ENCODE assay signal across 1 cellular context in the genomic region with DNA sequence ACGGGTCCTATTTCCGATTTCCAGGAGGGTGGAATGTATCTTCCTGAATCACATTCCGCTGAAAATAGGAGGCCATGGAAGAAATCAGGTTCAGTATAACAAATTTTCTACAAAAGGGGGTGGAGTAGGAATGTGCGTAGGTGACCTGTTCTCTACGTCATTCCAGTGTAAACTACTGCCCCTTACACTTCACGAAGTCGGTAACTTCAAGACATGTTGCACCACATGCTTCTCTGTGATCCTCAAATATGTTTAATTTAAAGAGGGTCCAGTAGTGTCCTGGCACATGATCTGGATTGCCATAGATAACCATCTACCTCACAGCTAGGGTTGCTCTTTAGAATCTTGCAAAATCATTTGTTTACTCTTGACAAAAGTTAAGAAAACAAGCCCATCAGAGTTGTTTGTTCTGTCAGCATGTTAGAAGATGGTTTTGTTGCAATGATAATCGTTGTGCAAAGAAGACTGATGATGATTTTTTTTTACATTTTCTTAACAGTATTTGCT.
TF ChIP-seq lines count a peak whose summit lies in the region.

No MANE protein-coding gene starts in this region.

TF ChIP-seq in HepG2, 621 proteins besides CTCF, POLR2A, EP300 and RAD21 (continued from another document and continues in another):
- TF ChIP-seq, protein P1, sequence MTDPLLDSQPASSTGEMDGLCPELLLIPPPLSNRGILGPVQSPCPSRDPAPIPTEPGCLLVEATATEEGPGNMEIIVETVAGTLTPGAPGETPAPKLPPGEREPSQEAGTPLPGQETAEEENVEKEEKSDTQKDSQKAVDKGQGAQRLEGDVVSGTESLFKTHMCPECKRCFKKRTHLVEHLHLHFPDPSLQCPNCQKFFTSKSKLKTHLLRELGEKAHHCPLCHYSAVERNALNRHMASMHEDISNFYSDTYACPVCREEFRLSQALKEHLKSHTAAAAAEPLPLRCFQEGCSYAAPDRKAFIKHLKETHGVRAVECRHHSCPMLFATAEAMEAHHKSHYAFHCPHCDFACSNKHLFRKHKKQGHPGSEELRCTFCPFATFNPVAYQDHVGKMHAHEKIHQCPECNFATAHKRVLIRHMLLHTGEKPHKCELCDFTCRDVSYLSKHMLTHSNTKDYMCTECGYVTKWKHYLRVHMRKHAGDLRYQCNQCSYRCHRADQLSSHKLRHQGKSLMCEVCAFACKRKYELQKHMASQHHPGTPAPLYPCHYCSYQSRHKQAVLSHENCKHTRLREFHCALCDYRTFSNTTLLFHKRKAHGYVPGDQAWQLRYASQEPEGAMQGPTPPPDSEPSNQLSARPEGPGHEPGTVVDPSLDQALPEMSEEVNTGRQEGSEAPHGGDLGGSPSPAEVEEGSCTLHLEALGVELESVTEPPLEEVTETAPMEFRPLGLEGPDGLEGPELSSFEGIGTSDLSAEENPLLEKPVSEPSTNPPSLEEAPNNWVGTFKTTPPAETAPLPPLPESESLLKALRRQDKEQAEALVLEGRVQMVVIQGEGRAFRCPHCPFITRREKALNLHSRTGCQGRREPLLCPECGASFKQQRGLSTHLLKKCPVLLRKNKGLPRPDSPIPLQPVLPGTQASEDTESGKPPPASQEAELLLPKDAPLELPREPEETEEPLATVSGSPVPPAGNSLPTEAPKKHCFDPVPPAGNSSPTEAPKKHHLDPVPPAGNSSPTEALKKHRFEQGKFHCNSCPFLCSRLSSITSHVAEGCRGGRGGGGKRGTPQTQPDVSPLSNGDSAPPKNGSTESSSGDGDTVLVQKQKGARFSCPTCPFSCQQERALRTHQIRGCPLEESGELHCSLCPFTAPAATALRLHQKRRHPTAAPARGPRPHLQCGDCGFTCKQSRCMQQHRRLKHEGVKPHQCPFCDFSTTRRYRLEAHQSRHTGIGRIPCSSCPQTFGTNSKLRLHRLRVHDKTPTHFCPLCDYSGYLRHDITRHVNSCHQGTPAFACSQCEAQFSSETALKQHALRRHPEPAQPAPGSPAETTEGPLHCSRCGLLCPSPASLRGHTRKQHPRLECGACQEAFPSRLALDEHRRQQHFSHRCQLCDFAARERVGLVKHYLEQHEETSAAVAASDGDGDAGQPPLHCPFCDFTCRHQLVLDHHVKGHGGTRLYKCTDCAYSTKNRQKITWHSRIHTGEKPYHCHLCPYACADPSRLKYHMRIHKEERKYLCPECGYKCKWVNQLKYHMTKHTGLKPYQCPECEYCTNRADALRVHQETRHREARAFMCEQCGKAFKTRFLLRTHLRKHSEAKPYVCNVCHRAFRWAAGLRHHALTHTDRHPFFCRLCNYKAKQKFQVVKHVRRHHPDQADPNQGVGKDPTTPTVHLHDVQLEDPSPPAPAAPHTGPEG (CRISPR knock-in tag; IDR thresholded peaks at IDR 0.05) = no peak
- TF ChIP-seq ZKSCAN5 (CRISPR knock-in tag; IDR thresholded peaks at IDR 0.05) (no peak), FOXA3 (CRISPR knock-in tag; IDR thresholded peaks at IDR 0.05) (peak; percentile 99), ZSCAN30 (CRISPR knock-in tag; IDR thresholded peaks at IDR 0.05) (no peak), ZNF766 (CRISPR knock-in tag; IDR thresholded peaks at IDR 0.05; ENCODE audit: borderline replicate concordance) (no peak), SOX13 (IDR thresholded peaks at IDR 0.05) (peak; percentile 90), SOX13 (CRISPR knock-in tag; conservative IDR thresholded peaks at IDR 0.05 in 1 of 2, IDR thresholded peaks at IDR 0.05 in 1 of 2) (peak in 1 of 2 experiments; percentile 95; a peak in 2 of 4 replicates), HNRNPH1 (optimal IDR thresholded peaks at IDR 0.05; ENCODE audit: low read depth, low read length) (no peak), JUND (CRISPR knock-in tag; IDR thresholded peaks at IDR 0.05) (peak; percentile 42), MEF2D (CRISPR knock-in tag; IDR thresholded peaks at IDR 0.05) (peak; percentile 87), ZFP90 (CRISPR knock-in tag; IDR thresholded peaks at IDR 0.05; ENCODE audit: borderline replicate concordance) (no peak), ZNF138 (CRISPR knock-in tag; IDR thresholded peaks at IDR 0.05; ENCODE audit: low read depth) (no peak), TMF1 (CRISPR knock-in tag; IDR thresholded peaks at IDR 0.05; ENCODE audit: low read depth) (no peak), HMGA1 (CRISPR knock-in tag; conservative IDR thresholded peaks at IDR 0.05) (no peak), ZNF674 (CRISPR knock-in tag; IDR thresholded peaks at IDR 0.05; ENCODE audit: low read depth) (no peak), FOXK1 (CRISPR knock-in tag; IDR thresholded peaks at IDR 0.05; ENCODE audit: borderline replicate concordance, low read depth) (peak; percentile 96), TBX2 (CRISPR knock-in tag; IDR thresholded peaks at IDR 0.05; ENCODE audit: borderline replicate concordance) (peak; percentile 97), HNF4G (IDR thresholded peaks at IDR 0.05; ENCODE audit: borderline replicate concordance, low read depth, low read length) (peak; percentile 74), HNF4G (CRISPR knock-in tag; IDR thresholded peaks at IDR 0.05; ENCODE audit: borderline replicate concordance, low read depth) (no peak), MED8 (CRISPR knock-in tag; IDR thresholded peaks at IDR 0.05; ENCODE audit: insufficient replicate concordance) (no peak), ZNF530 (CRISPR knock-in tag; IDR thresholded peaks at IDR 0.05; ENCODE audit: low read depth) (no peak), ZNF569 (CRISPR knock-in tag; IDR thresholded peaks at IDR 0.05; ENCODE audit: borderline replicate concordance) (no peak), ZNF383 (CRISPR knock-in tag; IDR thresholded peaks at IDR 0.05; ENCODE audit: borderline replicate concordance) (no peak), ZNF33A (CRISPR knock-in tag; IDR thresholded peaks at IDR 0.05; ENCODE audit: borderline replicate concordance) (no peak; the same call in 1 of the 2 replicates)
- TF ChIP-seq, protein P2, sequence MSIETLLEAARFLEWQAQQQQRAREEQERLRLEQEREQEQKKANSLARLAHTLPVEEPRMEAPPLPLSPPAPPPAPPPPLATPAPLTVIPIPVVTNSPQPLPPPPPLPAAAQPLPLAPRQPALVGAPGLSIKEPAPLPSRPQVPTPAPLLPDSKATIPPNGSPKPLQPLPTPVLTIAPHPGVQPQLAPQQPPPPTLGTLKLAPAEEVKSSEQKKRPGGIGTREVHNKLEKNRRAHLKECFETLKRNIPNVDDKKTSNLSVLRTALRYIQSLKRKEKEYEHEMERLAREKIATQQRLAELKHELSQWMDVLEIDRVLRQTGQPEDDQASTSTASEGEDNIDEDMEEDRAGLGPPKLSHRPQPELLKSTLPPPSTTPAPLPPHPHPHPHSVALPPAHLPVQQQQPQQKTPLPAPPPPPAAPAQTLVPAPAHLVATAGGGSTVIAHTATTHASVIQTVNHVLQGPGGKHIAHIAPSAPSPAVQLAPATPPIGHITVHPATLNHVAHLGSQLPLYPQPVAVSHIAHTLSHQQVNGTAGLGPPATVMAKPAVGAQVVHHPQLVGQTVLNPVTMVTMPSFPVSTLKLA (IDR thresholded peaks at IDR 0.05) = no peak
- TF ChIP-seq, protein P3, sequence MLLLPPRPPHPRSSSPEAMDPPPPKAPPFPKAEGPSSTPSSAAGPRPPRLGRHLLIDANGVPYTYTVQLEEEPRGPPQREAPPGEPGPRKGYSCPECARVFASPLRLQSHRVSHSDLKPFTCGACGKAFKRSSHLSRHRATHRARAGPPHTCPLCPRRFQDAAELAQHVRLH (CRISPR knock-in tag; IDR thresholded peaks at IDR 0.05; ENCODE audit: borderline replicate concordance, low read depth) = peak; percentile 78; the same call in 1 of the 2 replicates
- TF ChIP-seq, protein P4, sequence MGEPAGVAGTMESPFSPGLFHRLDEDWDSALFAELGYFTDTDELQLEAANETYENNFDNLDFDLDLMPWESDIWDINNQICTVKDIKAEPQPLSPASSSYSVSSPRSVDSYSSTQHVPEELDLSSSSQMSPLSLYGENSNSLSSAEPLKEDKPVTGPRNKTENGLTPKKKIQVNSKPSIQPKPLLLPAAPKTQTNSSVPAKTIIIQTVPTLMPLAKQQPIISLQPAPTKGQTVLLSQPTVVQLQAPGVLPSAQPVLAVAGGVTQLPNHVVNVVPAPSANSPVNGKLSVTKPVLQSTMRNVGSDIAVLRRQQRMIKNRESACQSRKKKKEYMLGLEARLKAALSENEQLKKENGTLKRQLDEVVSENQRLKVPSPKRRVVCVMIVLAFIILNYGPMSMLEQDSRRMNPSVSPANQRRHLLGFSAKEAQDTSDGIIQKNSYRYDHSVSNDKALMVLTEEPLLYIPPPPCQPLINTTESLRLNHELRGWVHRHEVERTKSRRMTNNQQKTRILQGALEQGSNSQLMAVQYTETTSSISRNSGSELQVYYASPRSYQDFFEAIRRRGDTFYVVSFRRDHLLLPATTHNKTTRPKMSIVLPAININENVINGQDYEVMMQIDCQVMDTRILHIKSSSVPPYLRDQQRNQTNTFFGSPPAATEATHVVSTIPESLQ (CRISPR knock-in tag; conservative IDR thresholded peaks at IDR 0.05) = peak; percentile 79; the same call in 1 of the 2 replicates
- TF ChIP-seq, protein P5, sequence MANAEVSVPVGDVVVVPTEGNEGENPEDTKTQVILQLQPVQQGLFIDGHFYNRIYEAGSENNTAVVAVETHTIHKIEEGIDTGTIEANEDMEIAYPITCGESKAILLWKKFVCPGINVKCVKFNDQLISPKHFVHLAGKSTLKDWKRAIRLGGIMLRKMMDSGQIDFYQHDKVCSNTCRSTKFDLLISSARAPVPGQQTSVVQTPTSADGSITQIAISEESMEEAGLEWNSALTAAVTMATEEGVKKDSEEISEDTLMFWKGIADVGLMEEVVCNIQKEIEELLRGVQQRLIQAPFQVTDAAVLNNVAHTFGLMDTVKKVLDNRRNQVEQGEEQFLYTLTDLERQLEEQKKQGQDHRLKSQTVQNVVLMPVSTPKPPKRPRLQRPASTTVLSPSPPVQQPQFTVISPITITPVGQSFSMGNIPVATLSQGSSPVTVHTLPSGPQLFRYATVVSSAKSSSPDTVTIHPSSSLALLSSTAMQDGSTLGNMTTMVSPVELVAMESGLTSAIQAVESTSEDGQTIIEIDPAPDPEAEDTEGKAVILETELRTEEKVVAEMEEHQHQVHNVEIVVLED (CRISPR knock-in tag; IDR thresholded peaks at IDR 0.05; ENCODE audit: borderline replicate concordance) = peak; percentile 48
- TF ChIP-seq, protein P6, sequence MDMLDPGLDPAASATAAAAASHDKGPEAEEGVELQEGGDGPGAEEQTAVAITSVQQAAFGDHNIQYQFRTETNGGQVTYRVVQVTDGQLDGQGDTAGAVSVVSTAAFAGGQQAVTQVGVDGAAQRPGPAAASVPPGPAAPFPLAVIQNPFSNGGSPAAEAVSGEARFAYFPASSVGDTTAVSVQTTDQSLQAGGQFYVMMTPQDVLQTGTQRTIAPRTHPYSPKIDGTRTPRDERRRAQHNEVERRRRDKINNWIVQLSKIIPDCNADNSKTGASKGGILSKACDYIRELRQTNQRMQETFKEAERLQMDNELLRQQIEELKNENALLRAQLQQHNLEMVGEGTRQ (IDR thresholded peaks at IDR 0.05; ENCODE audit: low read depth, low read length) = 0 out of 2 replicates have a peak, but pooled peaks have one; percentile 27
- TF ChIP-seq, protein P6 (CRISPR knock-in tag; IDR thresholded peaks at IDR 0.05; ENCODE audit: borderline replicate concordance) = no peak; the same call in 1 of the 2 replicates
- TF ChIP-seq, protein P7, sequence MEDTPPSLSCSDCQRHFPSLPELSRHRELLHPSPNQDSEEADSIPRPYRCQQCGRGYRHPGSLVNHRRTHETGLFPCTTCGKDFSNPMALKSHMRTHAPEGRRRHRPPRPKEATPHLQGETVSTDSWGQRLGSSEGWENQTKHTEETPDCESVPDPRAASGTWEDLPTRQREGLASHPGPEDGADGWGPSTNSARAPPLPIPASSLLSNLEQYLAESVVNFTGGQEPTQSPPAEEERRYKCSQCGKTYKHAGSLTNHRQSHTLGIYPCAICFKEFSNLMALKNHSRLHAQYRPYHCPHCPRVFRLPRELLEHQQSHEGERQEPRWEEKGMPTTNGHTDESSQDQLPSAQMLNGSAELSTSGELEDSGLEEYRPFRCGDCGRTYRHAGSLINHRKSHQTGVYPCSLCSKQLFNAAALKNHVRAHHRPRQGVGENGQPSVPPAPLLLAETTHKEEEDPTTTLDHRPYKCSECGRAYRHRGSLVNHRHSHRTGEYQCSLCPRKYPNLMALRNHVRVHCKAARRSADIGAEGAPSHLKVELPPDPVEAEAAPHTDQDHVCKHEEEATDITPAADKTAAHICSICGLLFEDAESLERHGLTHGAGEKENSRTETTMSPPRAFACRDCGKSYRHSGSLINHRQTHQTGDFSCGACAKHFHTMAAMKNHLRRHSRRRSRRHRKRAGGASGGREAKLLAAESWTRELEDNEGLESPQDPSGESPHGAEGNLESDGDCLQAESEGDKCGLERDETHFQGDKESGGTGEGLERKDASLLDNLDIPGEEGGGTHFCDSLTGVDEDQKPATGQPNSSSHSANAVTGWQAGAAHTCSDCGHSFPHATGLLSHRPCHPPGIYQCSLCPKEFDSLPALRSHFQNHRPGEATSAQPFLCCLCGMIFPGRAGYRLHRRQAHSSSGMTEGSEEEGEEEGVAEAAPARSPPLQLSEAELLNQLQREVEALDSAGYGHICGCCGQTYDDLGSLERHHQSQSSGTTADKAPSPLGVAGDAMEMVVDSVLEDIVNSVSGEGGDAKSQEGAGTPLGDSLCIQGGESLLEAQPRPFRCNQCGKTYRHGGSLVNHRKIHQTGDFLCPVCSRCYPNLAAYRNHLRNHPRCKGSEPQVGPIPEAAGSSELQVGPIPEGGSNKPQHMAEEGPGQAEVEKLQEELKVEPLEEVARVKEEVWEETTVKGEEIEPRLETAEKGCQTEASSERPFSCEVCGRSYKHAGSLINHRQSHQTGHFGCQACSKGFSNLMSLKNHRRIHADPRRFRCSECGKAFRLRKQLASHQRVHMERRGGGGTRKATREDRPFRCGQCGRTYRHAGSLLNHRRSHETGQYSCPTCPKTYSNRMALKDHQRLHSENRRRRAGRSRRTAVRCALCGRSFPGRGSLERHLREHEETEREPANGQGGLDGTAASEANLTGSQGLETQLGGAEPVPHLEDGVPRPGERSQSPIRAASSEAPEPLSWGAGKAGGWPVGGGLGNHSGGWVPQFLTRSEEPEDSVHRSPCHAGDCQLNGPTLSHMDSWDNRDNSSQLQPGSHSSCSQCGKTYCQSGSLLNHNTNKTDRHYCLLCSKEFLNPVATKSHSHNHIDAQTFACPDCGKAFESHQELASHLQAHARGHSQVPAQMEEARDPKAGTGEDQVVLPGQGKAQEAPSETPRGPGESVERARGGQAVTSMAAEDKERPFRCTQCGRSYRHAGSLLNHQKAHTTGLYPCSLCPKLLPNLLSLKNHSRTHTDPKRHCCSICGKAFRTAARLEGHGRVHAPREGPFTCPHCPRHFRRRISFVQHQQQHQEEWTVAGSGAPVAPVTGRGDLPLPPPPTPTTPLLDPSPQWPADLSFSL (CRISPR knock-in tag; IDR thresholded peaks at IDR 0.05) = no peak
- TF ChIP-seq, protein P8, sequence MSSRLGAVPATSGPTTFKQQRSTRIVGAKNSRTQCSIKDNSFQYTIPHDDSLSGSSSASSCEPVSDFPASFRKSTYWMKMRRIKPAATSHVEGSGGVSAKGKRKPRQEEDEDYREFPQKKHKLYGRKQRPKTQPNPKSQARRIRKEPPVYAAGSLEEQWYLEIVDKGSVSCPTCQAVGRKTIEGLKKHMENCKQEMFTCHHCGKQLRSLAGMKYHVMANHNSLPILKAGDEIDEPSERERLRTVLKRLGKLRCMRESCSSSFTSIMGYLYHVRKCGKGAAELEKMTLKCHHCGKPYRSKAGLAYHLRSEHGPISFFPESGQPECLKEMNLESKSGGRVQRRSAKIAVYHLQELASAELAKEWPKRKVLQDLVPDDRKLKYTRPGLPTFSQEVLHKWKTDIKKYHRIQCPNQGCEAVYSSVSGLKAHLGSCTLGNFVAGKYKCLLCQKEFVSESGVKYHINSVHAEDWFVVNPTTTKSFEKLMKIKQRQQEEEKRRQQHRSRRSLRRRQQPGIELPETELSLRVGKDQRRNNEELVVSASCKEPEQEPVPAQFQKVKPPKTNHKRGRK (CRISPR knock-in tag; IDR thresholded peaks at IDR 0.05) = no peak
